In genomic region chr17:72117470-72117747, GRCh38 we compare ENCODE assay signal across 12 cellular contexts. TPM values are rescaled to one million over a fixed set of nuclear protein-coding genes. Genes with fewer than 3 reads are reported as not detected.
A peak's percentile ranks its signal among the peaks of the same experiment; 100 is the strongest.
DNase-seq lines count a peak whose midpoint lies in the region; ATAC-seq, FAIRE-seq and TF ChIP-seq lines count a peak whose summit lies in the region.
"Had no signal": no experiment of that assay in that cellular context is flagged by ENCODE, and none has a peak within 500 bp of the region (broad histone marks: within the 10 kb centered on the region; RNA-seq: fewer than 3 reads in every experiment).

No MANE protein-coding gene starts in this region.

- no peak for FAIRE-seq in astrocyte (lab: Jason Lieb, UNC)

- intact Hi-C loops in activated CD8-positive, alpha-beta T cell treated with anti-CD3 and anti-CD28 coated beads for 36 hours (cut with micrococcal nuclease) = no loop called here

- DNase-seq in astrocyte (ENCODE audit: low read depth) = no peak
- DNase-seq in glutamatergic neuron = no peak
- no peak for DNase-seq in SIG-M5 treated with dmso at 0.1 percent for 504 hours (lab: John Stamatoyannopoulos, UW; ENCODE audit: unreplicated experiment)
- DNase-seq in activated CD8-positive, alpha-beta T cell treated with anti-CD3 and anti-CD28 coated beads for 36 hours = no peak
- DNase-seq: activated CD4-positive, alpha-beta memory T cell treated with anti-CD3 and anti-CD28 coated beads for 36 hours; NCI-H1092; NCI-H82 had no signal

- H3K4me1 Mint-ChIP-seq in astrocyte (ENCODE audit: low read depth, unreplicated experiment) = peaks cover 6% of the 10 kb centered on the region
- H3K4me1 Mint-ChIP-seq in glutamatergic neuron (ENCODE audit: low read depth, unreplicated experiment) = peaks cover 3% of the 10 kb centered on the region
- peaks cover 6% of the 10 kb centered on the region for H3K4me1 Mint-ChIP-seq in activated CD8-positive, alpha-beta T cell treated with anti-CD3 and anti-CD28 coated beads for 36 hours (ENCODE audit: low read depth)

- H3K4me2 ChIP-seq in astrocyte (ENCODE audit: low read length) = peak overlapping the region; percentile 96
- H3K4me2 ChIP-seq in parathyroid adenoma (ENCODE audit: low read length) = peak overlapping the region; percentile 2
- H3K4me2 ChIP-seq: BLaER1 had no signal

- POLR2A ChIA-PET in activated CD8-positive, alpha-beta T cell treated with anti-CD3 and anti-CD28 coated beads for 36 hours (lab: Charles Lee) = no interaction called here

- H3K4me3 Mint-ChIP-seq in astrocyte (ENCODE audit: unreplicated experiment) = peak overlapping the region; percentile 82
- peak overlapping the region; percentile 72 for H3K4me3 Mint-ChIP-seq in glutamatergic neuron (ENCODE audit: unreplicated experiment)
- no peak overlapping the region for H3K4me3 Mint-ChIP-seq in activated CD8-positive, alpha-beta T cell treated with anti-CD3 and anti-CD28 coated beads for 36 hours

- H3K27ac ChIP-seq in ACC112 (ENCODE audit: low read depth, low read length) (no peak overlapping the region), astrocyte (ENCODE audit: low read depth, low read length) (no peak overlapping the region), parathyroid adenoma (no peak overlapping the region)
- H3K27ac ChIP-seq: BLaER1 had no signal

- H3K9me3 Mint-ChIP-seq in astrocyte (ENCODE audit: unreplicated experiment) (no peaks in the 10 kb centered on the region), glutamatergic neuron (ENCODE audit: unreplicated experiment) (peaks cover 7% of the 10 kb centered on the region)
- no peaks in the 10 kb centered on the region for H3K9me3 Mint-ChIP-seq in activated CD8-positive, alpha-beta T cell treated with anti-CD3 and anti-CD28 coated beads for 36 hours
- H3K9me3 Mint-ChIP-seq: activated CD4-positive, alpha-beta memory T cell treated with anti-CD3 and anti-CD28 coated beads for 36 hours had no signal

- H3K27me3 ChIP-seq in ACC112 (ENCODE audit: insufficient read depth, low read length) = peaks cover 46% of the 10 kb centered on the region
- H3K27me3 ChIP-seq in astrocyte (ENCODE audit: insufficient read depth, low read length) = peaks cover 27% of the 10 kb centered on the region
- H3K27me3 ChIP-seq in parathyroid adenoma (ENCODE audit: control insufficient read depth, insufficient read depth, low read length) = peaks cover 14% of the 10 kb centered on the region

- ATAC-seq in GM19328 (IDR thresholded peaks at IDR 0.05; ENCODE audit: unreplicated experiment) = no peak
- ATAC-seq in HG02938 (IDR thresholded peaks at IDR 0.05; ENCODE audit: unreplicated experiment) = no peak
- no peak for ATAC-seq in activated CD8-positive, alpha-beta T cell treated with anti-CD3 and anti-CD28 coated beads for 36 hours

- H3K36me3 ChIP-seq in ACC112 (ENCODE audit: insufficient read depth, low read length) = no peaks in the 10 kb centered on the region
- H3K36me3 ChIP-seq in astrocyte (ENCODE audit: insufficient read depth, low read length) = no peaks in the 10 kb centered on the region
- H3K36me3 ChIP-seq in parathyroid adenoma (ENCODE audit: control insufficient read depth, insufficient read depth, low read length) = no peaks in the 10 kb centered on the region
- H3K36me3 ChIP-seq: BLaER1 had no signal

- H3K9me3 ChIP-seq in astrocyte (ENCODE audit: insufficient read depth, low read depth, low read length) (no peaks in the 10 kb centered on the region), parathyroid adenoma (ENCODE audit: control insufficient read depth, low read length) (no peaks in the 10 kb centered on the region)

- CTCF ChIA-PET in activated CD8-positive, alpha-beta T cell treated with anti-CD3 and anti-CD28 coated beads for 36 hours (lab: Charles Lee) = no interaction called here

- H3K36me3 Mint-ChIP-seq in astrocyte (ENCODE audit: low read depth, unreplicated experiment) = no peaks in the 10 kb centered on the region
- no peaks in the 10 kb centered on the region for H3K36me3 Mint-ChIP-seq in glutamatergic neuron (ENCODE audit: unreplicated experiment)
- no peaks in the 10 kb centered on the region for H3K36me3 Mint-ChIP-seq in activated CD8-positive, alpha-beta T cell treated with anti-CD3 and anti-CD28 coated beads for 36 hours (ENCODE audit: low read depth)
- H3K36me3 Mint-ChIP-seq: activated CD4-positive, alpha-beta memory T cell treated with anti-CD3 and anti-CD28 coated beads for 36 hours had no signal

- TF ChIP-seq CTCF in astrocyte (IDR thresholded peaks at IDR 0.05; ENCODE audit: insufficient read depth, low read depth, low read length) (no peak), glutamatergic neuron (IDR thresholded peaks at IDR 0.05; ENCODE audit: partially characterized antibody, unreplicated experiment) (no peak), parathyroid adenoma (IDR thresholded peaks at IDR 0.05) (no peak)
- no peak for TF ChIP-seq CTCF in activated CD8-positive, alpha-beta T cell treated with anti-CD3 and anti-CD28 coated beads for 36 hours (IDR thresholded peaks at IDR 0.05)

- no peak overlapping the region for H2AFZ ChIP-seq in ACC112 (ENCODE audit: low read length, unreplicated experiment)
- peak overlapping the region; percentile 77 for H2AFZ ChIP-seq in astrocyte (ENCODE audit: low read depth, low read length)
- no peak overlapping the region for H2AFZ ChIP-seq in parathyroid adenoma

- H3K9ac ChIP-seq in astrocyte (ENCODE audit: low read length) (peak overlapping the region; percentile 64), parathyroid adenoma (no peak overlapping the region)
- H3K9ac ChIP-seq: BLaER1 had no signal

- H3K4me1 ChIP-seq in ACC112 (ENCODE audit: control insufficient read depth, insufficient read depth, low read length, unreplicated experiment) = peaks cover 12% of the 10 kb centered on the region
- peaks cover 38% of the 10 kb centered on the region for H3K4me1 ChIP-seq in astrocyte (ENCODE audit: insufficient read depth, low read length)
- H3K4me1 ChIP-seq in parathyroid adenoma = no peaks in the 10 kb centered on the region
- H3K4me1 ChIP-seq: BLaER1 had no signal

- H3K4me3 ChIP-seq in ACC112 (ENCODE audit: low read depth, low read length) = peak overlapping the region; percentile 71
- peak overlapping the region; percentile 76 for H3K4me3 ChIP-seq in astrocyte (ENCODE audit: insufficient read depth, low read depth, low read length)
- no peak overlapping the region for H3K4me3 ChIP-seq in parathyroid adenoma (ENCODE audit: low read depth, low read length)
- H3K4me3 ChIP-seq: BLaER1 had no signal

- H4K20me1 ChIP-seq in astrocyte (ENCODE audit: insufficient read depth, low read length) = peaks cover 10% of the 10 kb centered on the region
- H4K20me1 ChIP-seq: BLaER1 had no signal

- H3K79me2 ChIP-seq in ACC112 (ENCODE audit: control insufficient read depth, insufficient read depth, low read length, unreplicated experiment) (no peaks in the 10 kb centered on the region), astrocyte (ENCODE audit: insufficient read depth, low read length) (peaks cover 15% of the 10 kb centered on the region), parathyroid adenoma (no peaks in the 10 kb centered on the region)

- H3K27ac Mint-ChIP-seq in astrocyte (ENCODE audit: unreplicated experiment) = no peak overlapping the region
- no peak overlapping the region for H3K27ac Mint-ChIP-seq in glutamatergic neuron (ENCODE audit: unreplicated experiment)
- no peak overlapping the region for H3K27ac Mint-ChIP-seq in activated CD8-positive, alpha-beta T cell treated with anti-CD3 and anti-CD28 coated beads for 36 hours
- H3K27ac Mint-ChIP-seq: activated CD4-positive, alpha-beta memory T cell treated with anti-CD3 and anti-CD28 coated beads for 36 hours had no signal

- H3K27me3 Mint-ChIP-seq in astrocyte (ENCODE audit: low read depth, unreplicated experiment) (peaks cover 34% of the 10 kb centered on the region), glutamatergic neuron (ENCODE audit: unreplicated experiment) (peaks cover 25% of the 10 kb centered on the region)
- peaks cover 68% of the 10 kb centered on the region for H3K27me3 Mint-ChIP-seq in activated CD8-positive, alpha-beta T cell treated with anti-CD3 and anti-CD28 coated beads for 36 hours

RNA-seq across cellular contexts. Expression of gene SOX9, which starts 3.4 kb away (rescaled TPM):
- 33.8 and 37.7 TPM in 2 replicates for total RNA-seq in astrocyte
- 1.6 TPM for total RNA-seq in glutamatergic neuron (ENCODE audit: unreplicated experiment)
- total RNA-seq in activated CD8-positive, alpha-beta T cell treated with anti-CD3 and anti-CD28 coated beads for 36 hours = not detected
- total RNA-seq: activated CD4-positive, alpha-beta memory T cell treated with anti-CD3 and anti-CD28 coated beads for 36 hours had no signal

Comparison
In these comparisons a context has a peak if more than half of its experiments do, and no peak if none do; other contexts are left out.
1. RNA of gene SOX9, which starts 3.4 kb away (total RNA-seq): 33.8 to 37.7 TPM in astrocyte; 1.6 TPM in glutamatergic neuron (single experiment) and not detected in activated CD8-positive, alpha-beta T cell treated with anti-CD3 and anti-CD28 coated beads for 36 hours; every median in the first group is over 10 times any median in the second.